ENCODE assay signal across 1 cellular context in the genomic region with DNA sequence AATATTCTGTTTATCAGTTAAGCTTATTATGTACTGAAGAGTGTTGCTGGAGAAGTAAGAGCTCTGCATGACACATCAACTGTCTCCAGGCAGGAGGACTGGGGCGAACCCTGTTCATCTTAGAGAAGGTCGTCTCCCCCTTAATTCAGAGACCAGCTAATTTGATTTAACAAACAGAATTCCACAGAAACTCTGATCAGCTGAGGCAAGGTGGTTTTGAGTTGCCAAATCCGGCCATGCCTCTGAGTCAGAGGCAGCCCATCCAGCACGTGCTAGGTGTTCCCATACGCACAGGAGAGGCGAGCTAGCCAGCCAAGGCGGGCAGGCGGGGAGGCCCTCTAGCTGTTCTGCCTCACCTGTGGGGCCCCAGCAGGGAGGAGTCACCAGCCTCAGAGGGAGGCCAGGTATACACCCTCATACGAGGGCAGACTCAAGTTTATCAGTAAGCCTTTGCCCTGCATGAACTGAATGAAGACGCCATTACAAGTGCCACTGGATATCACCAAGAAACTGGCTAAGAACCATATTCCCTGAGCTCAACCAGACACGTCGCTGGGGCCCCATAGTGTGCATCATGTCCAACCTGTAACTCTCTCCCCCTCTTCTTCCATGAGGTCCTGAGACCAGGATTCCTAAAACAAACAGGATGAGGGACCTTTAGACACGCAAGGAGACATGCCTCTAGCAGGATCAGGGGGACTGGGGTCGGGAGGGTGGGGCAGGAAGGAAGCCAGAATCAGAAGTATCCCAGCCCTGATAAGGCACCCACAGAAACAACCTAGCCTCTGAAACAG.
TF ChIP-seq lines count a peak whose summit lies in the region.

No MANE protein-coding gene starts in this region.

TF ChIP-seq in SK-N-SH treated with all-trans-retinoic acid at 6 μM for 48 hours, 23 proteins besides CTCF, POLR2A, EP300 and RAD21:
- TF ChIP-seq, protein P1, sequence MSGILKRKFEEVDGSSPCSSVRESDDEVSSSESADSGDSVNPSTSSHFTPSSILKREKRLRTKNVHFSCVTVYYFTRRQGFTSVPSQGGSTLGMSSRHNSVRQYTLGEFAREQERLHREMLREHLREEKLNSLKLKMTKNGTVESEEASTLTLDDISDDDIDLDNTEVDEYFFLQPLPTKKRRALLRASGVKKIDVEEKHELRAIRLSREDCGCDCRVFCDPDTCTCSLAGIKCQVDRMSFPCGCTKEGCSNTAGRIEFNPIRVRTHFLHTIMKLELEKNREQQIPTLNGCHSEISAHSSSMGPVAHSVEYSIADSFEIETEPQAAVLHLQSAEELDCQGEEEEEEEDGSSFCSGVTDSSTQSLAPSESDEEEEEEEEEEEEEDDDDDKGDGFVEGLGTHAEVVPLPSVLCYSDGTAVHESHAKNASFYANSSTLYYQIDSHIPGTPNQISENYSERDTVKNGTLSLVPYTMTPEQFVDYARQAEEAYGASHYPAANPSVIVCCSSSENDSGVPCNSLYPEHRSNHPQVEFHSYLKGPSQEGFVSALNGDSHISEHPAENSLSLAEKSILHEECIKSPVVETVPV (CRISPR knock-in tag; IDR thresholded peaks at IDR 0.05): no peak
- TF ChIP-seq GLIS3 (CRISPR knock-in tag; IDR thresholded peaks at IDR 0.05) (no peak), ZC3H10 (CRISPR knock-in tag; IDR thresholded peaks at IDR 0.05) (no peak), TOX (CRISPR knock-in tag; IDR thresholded peaks at IDR 0.05; ENCODE audit: borderline replicate concordance) (no peak), OSR1 (CRISPR knock-in tag; IDR thresholded peaks at IDR 0.05) (no peak), SNAI2 (CRISPR knock-in tag; IDR thresholded peaks at IDR 0.05) (no peak), ZFP3 (CRISPR knock-in tag; IDR thresholded peaks at IDR 0.05) (no peak)
- TF ChIP-seq, protein P2, sequence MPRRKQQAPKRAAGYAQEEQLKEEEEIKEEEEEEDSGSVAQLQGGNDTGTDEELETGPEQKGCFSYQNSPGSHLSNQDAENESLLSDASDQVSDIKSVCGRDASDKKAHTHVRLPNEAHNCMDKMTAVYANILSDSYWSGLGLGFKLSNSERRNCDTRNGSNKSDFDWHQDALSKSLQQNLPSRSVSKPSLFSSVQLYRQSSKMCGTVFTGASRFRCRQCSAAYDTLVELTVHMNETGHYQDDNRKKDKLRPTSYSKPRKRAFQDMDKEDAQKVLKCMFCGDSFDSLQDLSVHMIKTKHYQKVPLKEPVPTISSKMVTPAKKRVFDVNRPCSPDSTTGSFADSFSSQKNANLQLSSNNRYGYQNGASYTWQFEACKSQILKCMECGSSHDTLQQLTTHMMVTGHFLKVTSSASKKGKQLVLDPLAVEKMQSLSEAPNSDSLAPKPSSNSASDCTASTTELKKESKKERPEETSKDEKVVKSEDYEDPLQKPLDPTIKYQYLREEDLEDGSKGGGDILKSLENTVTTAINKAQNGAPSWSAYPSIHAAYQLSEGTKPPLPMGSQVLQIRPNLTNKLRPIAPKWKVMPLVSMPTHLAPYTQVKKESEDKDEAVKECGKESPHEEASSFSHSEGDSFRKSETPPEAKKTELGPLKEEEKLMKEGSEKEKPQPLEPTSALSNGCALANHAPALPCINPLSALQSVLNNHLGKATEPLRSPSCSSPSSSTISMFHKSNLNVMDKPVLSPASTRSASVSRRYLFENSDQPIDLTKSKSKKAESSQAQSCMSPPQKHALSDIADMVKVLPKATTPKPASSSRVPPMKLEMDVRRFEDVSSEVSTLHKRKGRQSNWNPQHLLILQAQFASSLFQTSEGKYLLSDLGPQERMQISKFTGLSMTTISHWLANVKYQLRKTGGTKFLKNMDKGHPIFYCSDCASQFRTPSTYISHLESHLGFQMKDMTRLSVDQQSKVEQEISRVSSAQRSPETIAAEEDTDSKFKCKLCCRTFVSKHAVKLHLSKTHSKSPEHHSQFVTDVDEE (CRISPR knock-in tag; IDR thresholded peaks at IDR 0.05): no peak
- TF ChIP-seq, protein P3, sequence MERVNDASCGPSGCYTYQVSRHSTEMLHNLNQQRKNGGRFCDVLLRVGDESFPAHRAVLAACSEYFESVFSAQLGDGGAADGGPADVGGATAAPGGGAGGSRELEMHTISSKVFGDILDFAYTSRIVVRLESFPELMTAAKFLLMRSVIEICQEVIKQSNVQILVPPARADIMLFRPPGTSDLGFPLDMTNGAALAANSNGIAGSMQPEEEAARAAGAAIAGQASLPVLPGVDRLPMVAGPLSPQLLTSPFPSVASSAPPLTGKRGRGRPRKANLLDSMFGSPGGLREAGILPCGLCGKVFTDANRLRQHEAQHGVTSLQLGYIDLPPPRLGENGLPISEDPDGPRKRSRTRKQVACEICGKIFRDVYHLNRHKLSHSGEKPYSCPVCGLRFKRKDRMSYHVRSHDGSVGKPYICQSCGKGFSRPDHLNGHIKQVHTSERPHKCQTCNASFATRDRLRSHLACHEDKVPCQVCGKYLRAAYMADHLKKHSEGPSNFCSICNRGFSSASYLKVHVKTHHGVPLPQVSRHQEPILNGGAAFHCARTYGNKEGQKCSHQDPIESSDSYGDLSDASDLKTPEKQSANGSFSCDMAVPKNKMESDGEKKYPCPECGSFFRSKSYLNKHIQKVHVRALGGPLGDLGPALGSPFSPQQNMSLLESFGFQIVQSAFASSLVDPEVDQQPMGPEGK (CRISPR knock-in tag; IDR thresholded peaks at IDR 0.05; ENCODE audit: borderline replicate concordance): no peak
- TF ChIP-seq, protein P4, sequence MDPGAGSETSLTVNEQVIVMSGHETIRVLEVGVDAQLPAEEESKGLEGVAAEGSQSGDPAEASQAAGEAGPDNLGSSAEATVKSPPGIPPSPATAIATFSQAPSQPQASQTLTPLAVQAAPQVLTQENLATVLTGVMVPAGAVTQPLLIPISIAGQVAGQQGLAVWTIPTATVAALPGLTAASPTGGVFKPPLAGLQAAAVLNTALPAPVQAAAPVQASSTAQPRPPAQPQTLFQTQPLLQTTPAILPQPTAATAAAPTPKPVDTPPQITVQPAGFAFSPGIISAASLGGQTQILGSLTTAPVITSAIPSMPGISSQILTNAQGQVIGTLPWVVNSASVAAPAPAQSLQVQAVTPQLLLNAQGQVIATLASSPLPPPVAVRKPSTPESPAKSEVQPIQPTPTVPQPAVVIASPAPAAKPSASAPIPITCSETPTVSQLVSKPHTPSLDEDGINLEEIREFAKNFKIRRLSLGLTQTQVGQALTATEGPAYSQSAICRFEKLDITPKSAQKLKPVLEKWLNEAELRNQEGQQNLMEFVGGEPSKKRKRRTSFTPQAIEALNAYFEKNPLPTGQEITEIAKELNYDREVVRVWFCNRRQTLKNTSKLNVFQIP (CRISPR knock-in tag; IDR thresholded peaks at IDR 0.05; ENCODE audit: borderline replicate concordance, low read depth): no peak
